14 cellular contexts compared by ENCODE assay signal in genomic region chr13:45506811-45507210, GRCh38. TPM values are rescaled to one million over a fixed set of nuclear protein-coding genes. Genes with fewer than 3 reads are reported as not detected.
DNase-seq lines count a peak whose midpoint lies in the region; ATAC-seq and TF ChIP-seq lines count a peak whose summit lies in the region.
"Had no signal": no experiment of that assay in that cellular context is flagged by ENCODE, and none has a peak within 500 bp of the region (broad histone marks: within the 10 kb centered on the region; RNA-seq: fewer than 3 reads in every experiment).

No MANE protein-coding gene starts in this region.

- no peak overlapping the region for H2BK120ac ChIP-seq in mesenchymal stem cell (ENCODE audit: low read depth, low read length)

- H3K27ac ChIP-seq in mesenchymal stem cell (ENCODE audit: low read length, poor library complexity, severe bottlenecking): no peak overlapping the region

- peak overlapping the region; percentile 36 for H4K8ac ChIP-seq in mesenchymal stem cell (ENCODE audit: low read length)

- no peak overlapping the region for H3K4ac ChIP-seq in mesenchymal stem cell (ENCODE audit: low read depth in 1 of 2, low read length in 2 of 2)

- no peak overlapping the region for H3K18ac ChIP-seq in mesenchymal stem cell (ENCODE audit: low read depth in 1 of 2, low read length in 2 of 2)

- no peak for ATAC-seq in natural killer cell
- ATAC-seq in natural killer cell treated with Interleukin-12 subunit alpha and Interleukin-12 subunit beta and Interleukin-15 and Interleukin-18, amount 100 ng/mL, for 72 hours: no peak
- ATAC-seq in activated T-helper 17 cell treated with anti-CD3 and anti-CD28 coated beads, Interleukin-2, amount 50 U/mL, for 72 hours (replicated peaks): no peak
- ATAC-seq: HCT116, K562 had no signal

- no peak overlapping the region for H4K91ac ChIP-seq in mesenchymal stem cell (ENCODE audit: low read length)

- H3K4me1 Mint-ChIP-seq in natural killer cell: peaks cover 17 to 22% of the 10 kb centered on the region in 2 donors
- peaks cover 14 to 19% of the 10 kb centered on the region in 2 donors for H3K4me1 Mint-ChIP-seq in natural killer cell treated with Interleukin-12 subunit alpha and Interleukin-12 subunit beta and Interleukin-15 and Interleukin-18, amount 100 ng/mL, for 72 hours (ENCODE audit: low read depth in 2 of 2)
- H3K4me1 Mint-ChIP-seq in activated T-helper 17 cell treated with anti-CD3 and anti-CD28 coated beads, Interleukin-2, amount 50 U/mL, for 72 hours: peaks cover 5% of the 10 kb centered on the region

- H2AFZ ChIP-seq in mesenchymal stem cell (ENCODE audit: low read depth, low read length): no peak overlapping the region

- peaks cover 1% of the 10 kb centered on the region for H3K4me1 ChIP-seq in mesenchymal stem cell (ENCODE audit: control insufficient read depth, insufficient read depth, low read depth, low read length)

- H2BK15ac ChIP-seq in mesenchymal stem cell (ENCODE audit: low read depth, poor library complexity, severe bottlenecking): peak overlapping the region; percentile 84

- no peak overlapping the region for H2BK12ac ChIP-seq in mesenchymal stem cell (ENCODE audit: low read length in 2 of 2)

- H3K27me3 ChIP-seq in mesenchymal stem cell (ENCODE audit: control insufficient read depth in 1 of 2, insufficient read depth in 1 of 2, low read length in 2 of 2): no peaks in the 10 kb centered on the region

- H2AK5ac ChIP-seq in mesenchymal stem cell (ENCODE audit: low read length, severe bottlenecking): no peak overlapping the region

- DNase-seq in natural killer cell (no peak), mesenchymal stem cell (no peak), HCEC 1CT (no peak), SIG-M5 treated with dmso at 0.1 percent for 504 hours (lab: John Stamatoyannopoulos, UW; ENCODE audit: unreplicated experiment) (no peak), NOMO-1 treated with dmso at 0.1 percent for 144 hours (lab: John Stamatoyannopoulos, UW; ENCODE audit: unreplicated experiment) (no peak)
- DNase-seq in natural killer cell treated with Interleukin-12 subunit alpha and Interleukin-12 subunit beta and Interleukin-15 and Interleukin-18, amount 100 ng/mL, for 72 hours (ENCODE audit: low spot score): no peak
- DNase-seq: CD8-positive, alpha-beta memory T cell; DND-41; GDM1; NCI-H69; NK-92 treated with Interleukin-12 subunit alpha and Interleukin-12 subunit beta, amount 100 ng/mL, for 24 hours had no signal

- no peaks in the 10 kb centered on the region for H3K27me3 Mint-ChIP-seq in natural killer cell (ENCODE audit: low read depth in 2 of 2)
- H3K27me3 Mint-ChIP-seq in natural killer cell treated with Interleukin-12 subunit alpha and Interleukin-12 subunit beta and Interleukin-15 and Interleukin-18, amount 100 ng/mL, for 72 hours: no peaks in the 10 kb centered on the region
- H3K27me3 Mint-ChIP-seq in activated T-helper 17 cell treated with anti-CD3 and anti-CD28 coated beads, Interleukin-2, amount 50 U/mL, for 72 hours: no peaks in the 10 kb centered on the region
- H3K27me3 Mint-ChIP-seq: CD8-positive, alpha-beta memory T cell had no signal

- no peak overlapping the region for H3K14ac ChIP-seq in mesenchymal stem cell (ENCODE audit: low read length in 2 of 2)

- no peaks in the 10 kb centered on the region for H3K9me3 ChIP-seq in mesenchymal stem cell (ENCODE audit: control insufficient read depth, low read length)

- peaks cover 22% of the 10 kb centered on the region for H3K36me3 Mint-ChIP-seq in natural killer cell
- H3K36me3 Mint-ChIP-seq in natural killer cell treated with Interleukin-12 subunit alpha and Interleukin-12 subunit beta and Interleukin-15 and Interleukin-18, amount 100 ng/mL, for 72 hours: peaks cover 25% of the 10 kb centered on the region
- peaks cover 89% of the 10 kb centered on the region for H3K36me3 Mint-ChIP-seq in activated T-helper 17 cell treated with anti-CD3 and anti-CD28 coated beads, Interleukin-2, amount 50 U/mL, for 72 hours (ENCODE audit: low read depth)

- H2BK5ac ChIP-seq in mesenchymal stem cell (ENCODE audit: low read depth, low read length, poor library complexity, severe bottlenecking): no peak overlapping the region

- H3K79me1 ChIP-seq in mesenchymal stem cell (replicated peaks; ENCODE audit: low read length, poor library complexity, severe bottlenecking): peaks cover 33% of the 10 kb centered on the region

- no peak overlapping the region for H3K23ac ChIP-seq in mesenchymal stem cell (ENCODE audit: low read length in 2 of 2)

- intact Hi-C loops in natural killer cell (cut with micrococcal nuclease): no loop called here

- no peak for TF ChIP-seq CTCF in natural killer cell (IDR thresholded peaks at IDR 0.05)

- no peak overlapping the region for H3K4me2 ChIP-seq in mesenchymal stem cell (ENCODE audit: low read length, poor library complexity, severe bottlenecking)

- H3K27ac Mint-ChIP-seq in natural killer cell: peak overlapping the region; percentile 1 to 34
- peak overlapping the region in 1 of 2 donors; percentile 11 for H3K27ac Mint-ChIP-seq in natural killer cell treated with Interleukin-12 subunit alpha and Interleukin-12 subunit beta and Interleukin-15 and Interleukin-18, amount 100 ng/mL, for 72 hours
- H3K27ac Mint-ChIP-seq in activated T-helper 17 cell treated with anti-CD3 and anti-CD28 coated beads, Interleukin-2, amount 50 U/mL, for 72 hours: peak overlapping the region; percentile 19

- H3K36me3 ChIP-seq in mesenchymal stem cell (ENCODE audit: control insufficient read depth in 1 of 2, insufficient read depth in 2 of 2, low read depth in 1 of 2, low read length in 2 of 2): peaks cover 29 to 86% of the 10 kb centered on the region in 2 experiments

- no peak overlapping the region for H3K4me3 Mint-ChIP-seq in natural killer cell
- no peak overlapping the region for H3K4me3 Mint-ChIP-seq in natural killer cell treated with Interleukin-12 subunit alpha and Interleukin-12 subunit beta and Interleukin-15 and Interleukin-18, amount 100 ng/mL, for 72 hours
- H3K4me3 Mint-ChIP-seq in activated T-helper 17 cell treated with anti-CD3 and anti-CD28 coated beads, Interleukin-2, amount 50 U/mL, for 72 hours: no peak overlapping the region
- H3K4me3 Mint-ChIP-seq: CD8-positive, alpha-beta memory T cell had no signal

- H3K9me3 Mint-ChIP-seq in natural killer cell: no peaks in the 10 kb centered on the region
- H3K9me3 Mint-ChIP-seq in natural killer cell treated with Interleukin-12 subunit alpha and Interleukin-12 subunit beta and Interleukin-15 and Interleukin-18, amount 100 ng/mL, for 72 hours: no peaks in the 10 kb centered on the region
- no peaks in the 10 kb centered on the region for H3K9me3 Mint-ChIP-seq in activated T-helper 17 cell treated with anti-CD3 and anti-CD28 coated beads, Interleukin-2, amount 50 U/mL, for 72 hours
- H3K9me3 Mint-ChIP-seq: CD8-positive, alpha-beta memory T cell had no signal

- no peak overlapping the region for H3K9ac ChIP-seq in mesenchymal stem cell (ENCODE audit: low read length)

- H3K4me3 ChIP-seq in mesenchymal stem cell (ENCODE audit: insufficient read depth in 1 of 2, low read depth in 1 of 2, low read length in 2 of 2): no peak overlapping the region
- H3K4me3 ChIP-seq: K562 had no signal

- 92% methylated on average over 5 of the region's 6 CpGs for WGBS in mesenchymal stem cell

RNA-seq across cellular contexts. Expression of gene COG3, which starts 42.1 kb away (rescaled TPM):
- 10 to 100 TPM; 48.8 to 58.1 (median 55.6) TPM for total RNA-seq in natural killer cell
- 10 to 100 TPM; 41.0 to 50.9 TPM for total RNA-seq in natural killer cell treated with Interleukin-12 subunit alpha and Interleukin-12 subunit beta and Interleukin-15 and Interleukin-18, amount 100 ng/mL, for 72 hours
- 10 to 100 TPM; 22.5 to 24.4 TPM for total RNA-seq in activated T-helper 17 cell treated with anti-CD3 and anti-CD28 coated beads, Interleukin-2, amount 50 U/mL, for 72 hours
- 19.8 TPM for polyA plus RNA-seq in mesenchymal stem cell (2013, experiment 1 of 2)
- polyA plus RNA-seq in mesenchymal stem cell (2013, experiment 2 of 2): 24.8 TPM
